Comparison of ENCODE assay signal across 13 cellular contexts in the genomic region with DNA sequence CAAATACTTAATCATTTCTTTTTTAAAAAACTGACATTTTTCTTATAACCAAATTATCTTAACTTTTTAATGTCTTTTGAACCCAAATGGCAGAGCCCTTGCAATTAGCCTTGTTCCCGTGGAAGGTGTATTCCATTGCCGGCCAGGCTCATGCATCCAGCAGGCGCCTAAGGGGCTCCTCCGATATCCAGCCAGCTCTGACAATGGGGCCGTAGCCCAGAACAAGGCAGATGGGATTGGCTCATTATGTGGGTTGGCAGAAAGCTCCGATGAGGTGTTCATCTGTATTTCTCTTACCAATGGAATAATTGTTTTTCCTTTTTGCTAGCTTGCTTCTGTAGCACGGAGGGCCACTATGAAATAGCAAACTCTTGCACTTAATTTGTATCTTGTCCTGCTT.
DNase-seq lines count a peak whose midpoint lies in the region; ATAC-seq and TF ChIP-seq lines count a peak whose summit lies in the region.
"Had no signal": no experiment of that assay in that cellular context is flagged by ENCODE, and none has a peak within 500 bp of the region (broad histone marks: within the 10 kb centered on the region; RNA-seq: fewer than 3 reads in every experiment).

No MANE protein-coding gene starts in this region.

- no peak overlapping the region for H3K4me3 ChIP-seq in vagina
- H3K4me3 ChIP-seq: pancreas, SJCRH30 had no signal

- no peaks in the 10 kb centered on the region for H3K27me3 Mint-ChIP-seq in activated naive CD4-positive, alpha-beta T cell treated with anti-CD3 and anti-CD28 coated beads for 36 hours (ENCODE audit: low read depth)
- H3K27me3 Mint-ChIP-seq in activated CD8-positive, alpha-beta T cell treated with anti-CD3 and anti-CD28 coated beads for 36 hours = no peaks in the 10 kb centered on the region
- peaks cover 1 to 9% (median 3%) of the 10 kb centered on the region in 3 donors for H3K27me3 Mint-ChIP-seq in immature natural killer cell (ENCODE audit: low read depth in 3 of 3)
- H3K27me3 Mint-ChIP-seq: activated B cell treated with CpG ODN at 0.5 μM for 24 hours had no signal

- H3K4me1 Mint-ChIP-seq in activated naive CD4-positive, alpha-beta T cell treated with anti-CD3 and anti-CD28 coated beads for 36 hours (ENCODE audit: low read depth) = peaks cover 90% of the 10 kb centered on the region
- peaks cover 85% of the 10 kb centered on the region for H3K4me1 Mint-ChIP-seq in activated CD8-positive, alpha-beta T cell treated with anti-CD3 and anti-CD28 coated beads for 36 hours (ENCODE audit: low read depth)
- peaks cover 45 to 53% of the 10 kb centered on the region in 2 donors for H3K4me1 Mint-ChIP-seq in immature natural killer cell

- no peak for TF ChIP-seq POLR2A in vagina (IDR thresholded peaks at IDR 0.05)

- peaks cover 6% of the 10 kb centered on the region for H3K4me1 ChIP-seq in vagina
- H3K4me1 ChIP-seq: pancreas had no signal

- intact Hi-C loops in activated naive CD4-positive, alpha-beta T cell treated with anti-CD3 and anti-CD28 coated beads for 36 hours (cut with micrococcal nuclease) = loop anchor here (1.0 to 10.0 kb wide), 3 partner anchors 8 to 309 kb away; partner anchors contain the start of gene NPTX1
- intact Hi-C loops in activated CD8-positive, alpha-beta T cell treated with anti-CD3 and anti-CD28 coated beads for 36 hours (cut with micrococcal nuclease) = loop anchor here (10.0 kb wide), 2 partner anchors 109 to 111 kb away; no protein-coding TSS in a partner anchor
- intact Hi-C loops in vagina (cut with DNase I) = no loop called here

- no peak for ATAC-seq in activated CD8-positive, alpha-beta T cell treated with anti-CD3 and anti-CD28 coated beads for 36 hours
- ATAC-seq in GM19351 (IDR thresholded peaks at IDR 0.05; ENCODE audit: unreplicated experiment) = no peak
- ATAC-seq: pancreas had no signal

- no peak overlapping the region for H3K4me3 Mint-ChIP-seq in activated naive CD4-positive, alpha-beta T cell treated with anti-CD3 and anti-CD28 coated beads for 36 hours
- H3K4me3 Mint-ChIP-seq in activated CD8-positive, alpha-beta T cell treated with anti-CD3 and anti-CD28 coated beads for 36 hours = no peak overlapping the region
- peak overlapping the region in 3 of 5 donors; percentile 50 to 81 (median 76) for H3K4me3 Mint-ChIP-seq in immature natural killer cell
- H3K4me3 Mint-ChIP-seq: activated B cell treated with CpG ODN at 0.5 μM for 24 hours had no signal

- peak; percentile 3 for DNase-seq in activated naive CD4-positive, alpha-beta T cell treated with anti-CD3 and anti-CD28 coated beads for 36 hours
- DNase-seq in activated naive CD4-positive, alpha-beta T cell treated with Interleukin-2 at 50 U/mL for 16 hours = no peak
- DNase-seq in activated CD8-positive, alpha-beta T cell treated with anti-CD3 and anti-CD28 coated beads for 36 hours = no peak
- DNase-seq in immature natural killer cell (no peak), vagina (ENCODE audit: extremely low spot score in 2 of 2) (no peak), RKO (ENCODE audit: low spot score) (no peak), HUDEP-2 (lab: John Stamatoyannopoulos, UW; ENCODE audit: unreplicated experiment in 76 of 76) (no peak)
- DNase-seq: activated B cell treated with CpG ODN at 0.5 μM for 24 hours; NK-92 treated with Interleukin-12 subunit alpha and Interleukin-12 subunit beta, amount 100 ng/mL, for 24 hours; SJCRH30 had no signal

- peak overlapping the region; percentile 93 for H3K27ac Mint-ChIP-seq in activated naive CD4-positive, alpha-beta T cell treated with anti-CD3 and anti-CD28 coated beads for 36 hours
- peak overlapping the region; percentile 84 for H3K27ac Mint-ChIP-seq in activated CD8-positive, alpha-beta T cell treated with anti-CD3 and anti-CD28 coated beads for 36 hours
- H3K27ac Mint-ChIP-seq in immature natural killer cell = peak overlapping the region in 2 of 6 donors; percentile 43 to 87
- H3K27ac Mint-ChIP-seq: activated B cell treated with CpG ODN at 0.5 μM for 24 hours had no signal

- no peaks in the 10 kb centered on the region for H3K36me3 ChIP-seq in vagina
- H3K36me3 ChIP-seq: pancreas, SJCRH30 had no signal

- peaks cover 22% of the 10 kb centered on the region for H3K36me3 Mint-ChIP-seq in activated naive CD4-positive, alpha-beta T cell treated with anti-CD3 and anti-CD28 coated beads for 36 hours (ENCODE audit: low read depth)
- peaks cover 32% of the 10 kb centered on the region for H3K36me3 Mint-ChIP-seq in activated CD8-positive, alpha-beta T cell treated with anti-CD3 and anti-CD28 coated beads for 36 hours (ENCODE audit: low read depth)
- peaks cover under 1 to 14% (median 5%) of the 10 kb centered on the region in 3 donors for H3K36me3 Mint-ChIP-seq in immature natural killer cell

- H3K9me3 Mint-ChIP-seq in activated naive CD4-positive, alpha-beta T cell treated with anti-CD3 and anti-CD28 coated beads for 36 hours = peaks cover 2% of the 10 kb centered on the region
- H3K9me3 Mint-ChIP-seq in activated CD8-positive, alpha-beta T cell treated with anti-CD3 and anti-CD28 coated beads for 36 hours = peaks cover 7% of the 10 kb centered on the region
- no peaks in the 10 kb centered on the region for H3K9me3 Mint-ChIP-seq in immature natural killer cell
- H3K9me3 Mint-ChIP-seq: activated B cell treated with CpG ODN at 0.5 μM for 24 hours had no signal

- H3K27me3 ChIP-seq in vagina = no peaks in the 10 kb centered on the region
- H3K27me3 ChIP-seq: pancreas, SJCRH30 had no signal

- CTCF ChIA-PET in activated naive CD4-positive, alpha-beta T cell treated with anti-CD3 and anti-CD28 coated beads for 36 hours (lab: Charles Lee) = interaction anchor here (0.8 to 1.1 kb wide), 2 partner anchors 10 to 28 kb away, joined by 3 to 4 read pairs; no protein-coding TSS in a partner anchor
- CTCF ChIA-PET in activated CD8-positive, alpha-beta T cell treated with anti-CD3 and anti-CD28 coated beads for 36 hours (lab: Charles Lee) = interaction anchor here (3.4 to 4.5 kb wide), 2 partner anchors 9 to 116 kb away, joined by 17 to 25 read pairs; no protein-coding TSS in a partner anchor

- H3K27ac ChIP-seq in vagina = peak overlapping the region; percentile 4
- H3K27ac ChIP-seq: epithelial cell of prostate, pancreas, SJCRH30 had no signal

- POLR2A ChIA-PET in activated CD8-positive, alpha-beta T cell treated with anti-CD3 and anti-CD28 coated beads for 36 hours (lab: Charles Lee) = interaction anchor here (1.6 to 3.4 kb wide), 2 partner anchors 9 to 94 kb away, joined by 5 to 16 read pairs; no protein-coding TSS in a partner anchor

- TF ChIP-seq CTCF in activated CD8-positive, alpha-beta T cell treated with anti-CD3 and anti-CD28 coated beads for 36 hours (IDR thresholded peaks at IDR 0.05) = no peak
- TF ChIP-seq CTCF in vagina (IDR thresholded peaks at IDR 0.05) = no peak

- no peaks in the 10 kb centered on the region for H3K9me3 ChIP-seq in vagina
- H3K9me3 ChIP-seq: pancreas, SJCRH30 had no signal

Comparison
In these comparisons a context has a peak if more than half of its experiments do, and no peak if none do; other contexts are left out.
1. H3K4me3 Mint-ChIP-seq: peak in immature natural killer cell (3 of 5); none in activated naive CD4-positive, alpha-beta T cell treated with anti-CD3 and anti-CD28 coated beads for 36 hours (single experiment) and activated CD8-positive, alpha-beta T cell treated with anti-CD3 and anti-CD28 coated beads for 36 hours (single experiment).